ENCODE assay signal across 1 cellular context in the genomic region with DNA sequence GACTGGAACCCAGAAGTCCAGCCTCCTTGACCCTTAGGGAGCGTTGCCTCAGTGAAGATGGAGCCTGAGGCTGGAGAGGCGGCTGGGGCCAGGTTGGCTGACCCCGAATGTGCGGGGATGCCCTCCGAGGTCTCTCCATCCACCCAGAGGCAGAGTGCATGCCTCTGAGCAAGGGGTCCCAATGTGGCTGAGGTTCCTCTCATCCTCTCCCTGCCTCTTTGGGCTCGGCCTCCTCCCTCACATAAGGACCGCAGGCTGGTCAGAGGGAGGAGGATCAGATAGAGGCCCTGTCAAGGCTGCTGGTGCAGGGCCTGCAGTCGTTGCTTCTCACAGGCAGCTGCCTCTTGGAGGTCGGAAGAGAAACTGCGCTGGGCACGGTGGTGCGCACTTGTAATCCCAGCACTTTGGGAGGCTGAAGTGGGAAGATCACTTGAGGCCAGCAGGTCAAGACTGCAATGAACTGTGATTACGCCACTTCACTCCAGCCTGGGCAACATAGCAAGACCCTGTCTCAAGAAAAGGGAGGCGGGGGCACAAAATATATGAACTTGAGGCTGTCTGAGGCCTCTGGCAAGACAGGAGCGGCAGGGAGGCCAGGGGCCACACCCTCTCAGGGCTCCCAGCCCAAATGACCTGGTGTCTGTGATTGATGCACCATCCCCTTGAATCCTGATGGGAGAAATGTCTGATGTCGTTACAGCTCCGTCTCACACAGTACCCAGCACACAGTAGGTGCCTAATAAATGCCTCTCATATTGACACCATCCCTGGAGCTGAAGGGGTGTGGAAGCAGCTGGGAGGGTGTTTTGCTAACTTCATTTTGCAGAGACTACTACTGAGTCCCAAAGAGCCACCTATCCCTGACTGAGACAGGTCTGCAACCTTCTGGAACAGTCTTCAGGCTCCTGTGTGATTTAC.
TF ChIP-seq lines count a peak whose summit lies in the region.

No MANE protein-coding gene starts in this region.

TF ChIP-seq in GM12878, 131 proteins besides CTCF, POLR2A, EP300 and RAD21:
- TF ChIP-seq, protein P1, sequence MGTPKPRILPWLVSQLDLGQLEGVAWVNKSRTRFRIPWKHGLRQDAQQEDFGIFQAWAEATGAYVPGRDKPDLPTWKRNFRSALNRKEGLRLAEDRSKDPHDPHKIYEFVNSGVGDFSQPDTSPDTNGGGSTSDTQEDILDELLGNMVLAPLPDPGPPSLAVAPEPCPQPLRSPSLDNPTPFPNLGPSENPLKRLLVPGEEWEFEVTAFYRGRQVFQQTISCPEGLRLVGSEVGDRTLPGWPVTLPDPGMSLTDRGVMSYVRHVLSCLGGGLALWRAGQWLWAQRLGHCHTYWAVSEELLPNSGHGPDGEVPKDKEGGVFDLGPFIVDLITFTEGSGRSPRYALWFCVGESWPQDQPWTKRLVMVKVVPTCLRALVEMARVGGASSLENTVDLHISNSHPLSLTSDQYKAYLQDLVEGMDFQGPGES (IDR thresholded peaks at IDR 0.05) = no peak
- TF ChIP-seq NR2C2 (IDR thresholded peaks at IDR 0.05; ENCODE audit: borderline replicate concordance, control insufficient read depth, insufficient read length, low read depth) (no peak), MYB (IDR thresholded peaks at IDR 0.05; ENCODE audit: borderline replicate concordance, low read depth, low read length) (no peak), POLR2AphosphoS5 (IDR thresholded peaks at IDR 0.05; ENCODE audit: low read length) (no peak), SPI1 (IDR thresholded peaks at IDR 0.05; ENCODE audit: borderline replicate concordance, insufficient read depth, low read depth, low read length) (no peak), RBBP5 (conservative IDR thresholded peaks at IDR 0.05) (no peak), TBL1XR1 (IDR thresholded peaks at IDR 0.05; ENCODE audit: low read depth, low read length) (no peak)
TF ChIP-seq in GM12878: peak in this region for 0.
